1 cellular context compared by ENCODE assay signal in genomic region chr5:150446103-150446502, GRCh38.
A peak's percentile ranks its signal among the peaks of the same experiment; 100 is the strongest.
TF ChIP-seq lines count a peak whose summit lies in the region.

No MANE protein-coding gene starts in this region.

TF ChIP-seq in GM12878, 131 proteins besides CTCF, POLR2A, EP300 and RAD21:
- TF ChIP-seq PKNOX1 (IDR thresholded peaks at IDR 0.05) (peak; percentile 28; the same call in 1 of the 2 replicates), POLR2AphosphoS5 (IDR thresholded peaks at IDR 0.05; ENCODE audit: low read length) (peak; percentile 39; the same call in 1 of the 2 replicates), TCF7 (IDR thresholded peaks at IDR 0.05; ENCODE audit: borderline replicate concordance) (no peak)
